In genomic region chr11:15668718-15669117, GRCh38 we compare ENCODE assay signal across 24 cellular contexts.
"Had no signal": no experiment of that assay in that cellular context is flagged by ENCODE, and none has a peak within 500 bp of the region (broad histone marks: within the 10 kb centered on the region; RNA-seq: fewer than 3 reads in every experiment).

No MANE protein-coding gene starts in this region.

- H3K27me3 ChIP-seq: neural progenitor cell, right lobe of liver, thyroid gland, vagina had no signal

- FAIRE-seq: frontal cortex had no signal

- H3K4me3 ChIP-seq: coronary artery, esophagus squamous epithelium, lung, mucosa of descending colon, neural progenitor cell, right lobe of liver, smooth muscle cell, thyroid gland, vagina had no signal

- H3K4me2 ChIP-seq: neural progenitor cell, smooth muscle cell had no signal

- H2AFZ ChIP-seq: neural progenitor cell had no signal

- H3K36me3 ChIP-seq: esophagus squamous epithelium, neural progenitor cell, right lobe of liver, thyroid gland, vagina had no signal

- H3K9ac ChIP-seq: neural progenitor cell had no signal

- DNase-seq: dermis blood vessel endothelial cell; effector memory CD4-positive, alpha-beta T cell; erythroblast; esophagus squamous epithelium; hypothalamus; immature natural killer cell; islet precursor cell; kidney glomerular epithelial cell; left colon; left ventricle myocardium superior; mucosa of descending colon; naive thymus-derived CD4-positive, alpha-beta T cell; right lobe of liver; stimulated activated CD4-positive, alpha-beta T cell treated with anti-CD3 and anti-CD28 coated beads, Interleukin-12 subunit alpha, Interleukin-12 subunit beta, amount 100 ng/mL, for 4 hours; stimulated activated CD4-positive, alpha-beta T cell treated with anti-CD3 and anti-CD28 coated beads, Interleukin-2, amount 100 ng/mL, for 24 hours; stimulated activated CD4-positive, alpha-beta T cell treated with anti-CD3 and anti-CD28 coated beads, Interleukin-4, amount 100 ng/mL, for 4 hours; thyroid gland; trophoblast cell had no signal

- H3K27ac ChIP-seq: coronary artery, esophagus squamous epithelium, neural progenitor cell, right lobe of liver, thyroid gland, vagina had no signal

- H3K9me3 ChIP-seq: esophagus squamous epithelium, mucosa of descending colon, right lobe of liver, thyroid gland, vagina had no signal
